1 cellular context compared by ENCODE assay signal in genomic region chr1:235160965-235161684, GRCh38.
TF ChIP-seq lines count a peak whose summit lies in the region.

TSS of gene RBM34 (minus strand) at chr1:235161250. CDS start at chr1:235161226, 24 bp downstream.

TF ChIP-seq in K562, 482 proteins besides CTCF, POLR2A, EP300 and RAD21 (continued from another document and continues in another):
- TF ChIP-seq ZBTB1 (CRISPR knock-in tag; IDR thresholded peaks at IDR 0.05; ENCODE audit: borderline replicate concordance, low read depth) (no peak), MAX (CRISPR knock-in tag; IDR thresholded peaks at IDR 0.05) (peak; percentile 79), HNRNPLL (IDR thresholded peaks at IDR 0.05; ENCODE audit: low read depth, low read length, poor library complexity, severe bottlenecking) (peak; percentile 82), HMBOX1 (IDR thresholded peaks at IDR 0.05) (no peak), THAP12 (CRISPR knock-in tag; IDR thresholded peaks at IDR 0.05) (0 out of 2 replicates have a peak, but pooled peaks have one; percentile 44), CCAR2 (IDR thresholded peaks at IDR 0.05; ENCODE audit: low read depth, low read length) (no peak), RBM14 (IDR thresholded peaks at IDR 0.05; ENCODE audit: borderline replicate concordance, insufficient read depth, low read depth, low read length) (no peak), ZNF609 (CRISPR knock-in tag; IDR thresholded peaks at IDR 0.05; ENCODE audit: borderline replicate concordance) (peak; percentile 36; the same call in 1 of the 2 replicates), ZNF174 (CRISPR knock-in tag; IDR thresholded peaks at IDR 0.05) (0 out of 2 replicates have a peak, but pooled peaks have one; percentile 63), GATAD2A (IDR thresholded peaks at IDR 0.05) (peak; percentile 71; the same call in 1 of the 2 replicates), HDAC3 (IDR thresholded peaks at IDR 0.05; ENCODE audit: borderline replicate concordance, partially characterized antibody) (no peak), GTF2F1 (IDR thresholded peaks at IDR 0.05; ENCODE audit: low read depth, low read length) (peak; percentile 90; the same call in 1 of the 2 replicates), PYGO2 (tag; IDR thresholded peaks at IDR 0.05) (no peak), NCOA6 (IDR thresholded peaks at IDR 0.05) (peak; percentile 65; the same call in 1 of the 2 replicates), YY1 (IDR thresholded peaks at IDR 0.05; ENCODE audit: borderline replicate concordance in 1 of 3, control insufficient read depth in 1 of 3, extremely low read depth in 1 of 3, insufficient read depth in 3 of 3, insufficient read length in 1 of 3, insufficient replicate concordance in 2 of 3, low read depth in 1 of 3, low read length in 2 of 3) (peak in 2 of 3 experiments; percentile 78 to 80), ZNF24 (IDR thresholded peaks at IDR 0.05) (no peak), EWSR1 (IDR thresholded peaks at IDR 0.05; ENCODE audit: borderline replicate concordance, low read depth, partially characterized antibody) (no peak), RERE (CRISPR knock-in tag; IDR thresholded peaks at IDR 0.05; ENCODE audit: borderline replicate concordance) (no peak), WHSC1 (IDR thresholded peaks at IDR 0.05; ENCODE audit: low read length) (no peak), ZBTB43 (CRISPR knock-in tag; IDR thresholded peaks at IDR 0.05) (peak; percentile 18; the same call in 1 of the 2 replicates), ARID1B (IDR thresholded peaks at IDR 0.05) (peak; percentile 41; the same call in 1 of the 2 replicates), XRCC5 (IDR thresholded peaks at IDR 0.05; ENCODE audit: low read depth, low read length) (no peak), NELFE (IDR thresholded peaks at IDR 0.05; ENCODE audit: insufficient read depth, insufficient read length) (no peak), TAF15 (IDR thresholded peaks at IDR 0.05; ENCODE audit: low read depth, low read length) (no peak), ZBTB9 (CRISPR knock-in tag; IDR thresholded peaks at IDR 0.05) (peak; percentile 59; the same call in 1 of the 2 replicates), SMAD2 (IDR thresholded peaks at IDR 0.05; ENCODE audit: low read depth, low read length) (no peak), SRSF9 (IDR thresholded peaks at IDR 0.05; ENCODE audit: borderline replicate concordance, low read depth, low read length) (no peak), PRMT5 (CRISPR knock-in tag; IDR thresholded peaks at IDR 0.05) (no peak), CGGBP1 (CRISPR knock-in tag; IDR thresholded peaks at IDR 0.05) (peak; percentile 92), NR3C1 (CRISPR knock-in tag; IDR thresholded peaks at IDR 0.05) (no peak), CUX1 (CRISPR knock-in tag; IDR thresholded peaks at IDR 0.05) (no peak), SETDB1 (IDR thresholded peaks at IDR 0.05; ENCODE audit: low read length) (peak; percentile 11), TEAD1 (CRISPR knock-in tag; IDR thresholded peaks at IDR 0.05) (peak; percentile 63 to 74; a peak in 3 of 4 replicates)
